In the genomic region with DNA sequence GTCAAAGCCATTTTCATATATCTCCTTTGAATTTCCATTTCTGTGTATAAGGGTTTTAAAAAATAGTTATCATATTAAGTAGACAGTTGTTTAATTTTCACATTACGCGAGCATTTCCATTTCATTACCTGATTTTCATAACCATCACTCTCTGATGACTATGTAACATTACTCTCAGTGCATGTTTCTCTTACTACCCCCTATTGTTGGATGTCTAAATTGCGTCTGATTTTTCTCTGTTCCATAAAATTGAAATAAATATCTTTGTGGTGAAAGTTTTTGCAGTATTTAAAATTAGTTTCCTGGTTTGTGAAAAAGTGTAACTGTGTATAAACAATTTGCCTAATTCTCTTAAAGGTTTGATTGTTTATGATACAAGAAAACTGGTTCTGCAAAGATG, we compare ENCODE assay signal across 13 cellular contexts.
DNase-seq lines count a peak whose midpoint lies in the region; ATAC-seq and TF ChIP-seq lines count a peak whose summit lies in the region.
"Had no signal": no experiment of that assay in that cellular context is flagged by ENCODE, and none has a peak within 500 bp of the region (broad histone marks: within the 10 kb centered on the region; RNA-seq: fewer than 3 reads in every experiment).

No MANE protein-coding gene starts in this region.

- H3K79me2 ChIP-seq in DOHH2 (ENCODE audit: control insufficient read depth, low read length) = no peaks in the 10 kb centered on the region
- H3K79me2 ChIP-seq in neural cell (replicated peaks; ENCODE audit: insufficient read depth, low read length) = no peaks in the 10 kb centered on the region

- no peak for TF ChIP-seq EP300 in neural cell (conservative IDR thresholded peaks at IDR 0.05; ENCODE audit: poor library complexity, severe bottlenecking)

- H3K9me3 ChIP-seq in DOHH2 (ENCODE audit: control insufficient read depth, insufficient read depth, low read length) = no peaks in the 10 kb centered on the region
- no peaks in the 10 kb centered on the region for H3K9me3 ChIP-seq in neural cell (ENCODE audit: low read length)
- H3K9me3 ChIP-seq in testis = no peaks in the 10 kb centered on the region

- 72 to 91% methylated on average over 3 of the region's 3 CpGs for WGBS in testis, 2 donors

- H3K4me1 ChIP-seq in DOHH2 (ENCODE audit: control insufficient read depth, low read length) = no peaks in the 10 kb centered on the region
- no peaks in the 10 kb centered on the region for H3K4me1 ChIP-seq in testis

- H3K27me3 Mint-ChIP-seq in T-helper 2 cell treated with Interferon-gamma antibody and Interleukin-4, amounts not matched to agents 5 μg/mL and 100 μg/mL, for 36 hours (ENCODE audit: low read depth) = no peaks in the 10 kb centered on the region
- H3K27me3 Mint-ChIP-seq: stimulated activated naive CD8-positive, alpha-beta T cell treated with anti-CD3 and anti-CD28 coated beads, Interleukin-15, Interleukin-2, amounts not matched to agents 100 ng/mL and 50 ng/mL, for 24 hours had no signal

- H3K27ac ChIP-seq in DOHH2 (ENCODE audit: low read depth, low read length) (no peak overlapping the region), neural cell (ENCODE audit: low read length) (no peak overlapping the region), testis (no peak overlapping the region)

- TF ChIP-seq CTCF in DOHH2 (IDR thresholded peaks at IDR 0.05; ENCODE audit: low read depth, low read length, poor library complexity, severe bottlenecking) (peak; percentile 23), astrocyte of the cerebellum (IDR thresholded peaks at IDR 0.05; ENCODE audit: low read depth, low read length, missing control alignments) (peak; percentile 9), neural cell (IDR thresholded peaks at IDR 0.05; ENCODE audit: poor library complexity, severe bottlenecking) (peak; percentile 51), testis (IDR thresholded peaks at IDR 0.05) (no peak)

- TF ChIP-seq POLR2A in testis (IDR thresholded peaks at IDR 0.05) = no peak

- H3K9me2 ChIP-seq in DOHH2 (replicated peaks; ENCODE audit: control insufficient read depth, low read length) = no peaks in the 10 kb centered on the region
- no peaks in the 10 kb centered on the region for H3K9me2 ChIP-seq in neural cell (ENCODE audit: insufficient read depth, low read length)

- ATAC-seq in HG03432 (IDR thresholded peaks at IDR 0.05; ENCODE audit: unreplicated experiment) = no peak
- ATAC-seq: activated CD4-positive, CD25-positive, alpha-beta regulatory T cell treated with anti-CD3 and anti-CD28 coated beads, Interleukin-2, amount 50 U/mL, for 24 hours; naive thymus-derived CD8-positive, alpha-beta T cell had no signal

- H3K27me3 ChIP-seq in DOHH2 (ENCODE audit: control insufficient read depth, low read length) (no peaks in the 10 kb centered on the region), neural cell (ENCODE audit: insufficient read depth, low read depth, low read length) (no peaks in the 10 kb centered on the region), testis (no peaks in the 10 kb centered on the region)

- no peak overlapping the region for H2AFZ ChIP-seq in neural cell (ENCODE audit: low read depth, low read length)

- DNase-seq in Kasumi-1 (lab: John Stamatoyannopoulos, UW) = peak; percentile 61 to 78
- DNase-seq in astrocyte of the cerebellum (ENCODE audit: low read depth) = no peak
- no peak for DNase-seq in T-helper 2 cell treated with Interferon-gamma antibody and Interleukin-4, amounts not matched to agents 5 μg/mL and 100 μg/mL, for 36 hours (ENCODE audit: low spot score)
- DNase-seq in testis = no peak
- DNase-seq: activated naive CD4-positive, alpha-beta T cell treated with Interleukin-2 at 50 U/mL for 16 hours; H7; naive thymus-derived CD8-positive, alpha-beta T cell; NCI-H146 had no signal

- H3K36me3 ChIP-seq in DOHH2 (ENCODE audit: control insufficient read depth, low read length) (no peaks in the 10 kb centered on the region), neural cell (ENCODE audit: insufficient read depth, low read length) (no peaks in the 10 kb centered on the region), testis (ENCODE audit: low read depth, missing control alignments) (no peaks in the 10 kb centered on the region)

- H4K20me1 ChIP-seq in DOHH2 (ENCODE audit: control insufficient read depth, insufficient read depth, low read depth, low read length) (no peaks in the 10 kb centered on the region), neural cell (ENCODE audit: insufficient read depth) (no peaks in the 10 kb centered on the region)

- in situ Hi-C loops in astrocyte of the cerebellum (cut with HindIII; ENCODE audit: low sequenced_read_pairs) = no loop called here

- peak; percentile 45 for TF ChIP-seq RAD21 in neural cell (conservative IDR thresholded peaks at IDR 0.05)

- H3K4me3 ChIP-seq in DOHH2 (ENCODE audit: low read length) (no peak overlapping the region), astrocyte of the cerebellum (ENCODE audit: low read depth, low read length) (no peak overlapping the region), neural cell (ENCODE audit: low read length) (no peak overlapping the region), testis (no peak overlapping the region)

- H3F3A ChIP-seq in DOHH2 (ENCODE audit: control insufficient read depth, insufficient read depth) (no peaks in the 10 kb centered on the region), neural cell (ENCODE audit: insufficient read depth, low read length, poor library complexity, severe bottlenecking) (no peaks in the 10 kb centered on the region)

- H3K4me2 ChIP-seq in DOHH2 (ENCODE audit: low read length) = no peak overlapping the region
- no peak overlapping the region for H3K4me2 ChIP-seq in neural cell (ENCODE audit: low read length)

- no peak overlapping the region for H3K9ac ChIP-seq in neural cell (ENCODE audit: low read length)

- no peak overlapping the region for H3K27ac Mint-ChIP-seq in T-helper 2 cell treated with Interferon-gamma antibody and Interleukin-4, amounts not matched to agents 5 μg/mL and 100 μg/mL, for 36 hours
- H3K27ac Mint-ChIP-seq: naive thymus-derived CD8-positive, alpha-beta T cell; stimulated activated naive CD8-positive, alpha-beta T cell treated with anti-CD3 and anti-CD28 coated beads, Interleukin-15, Interleukin-2, amounts not matched to agents 100 ng/mL and 50 ng/mL, for 24 hours had no signal

- no peaks in the 10 kb centered on the region for H3K4me1 Mint-ChIP-seq in T-helper 2 cell treated with Interferon-gamma antibody and Interleukin-4, amounts not matched to agents 5 μg/mL and 100 μg/mL, for 36 hours (ENCODE audit: low read depth)
- H3K4me1 Mint-ChIP-seq: naive thymus-derived CD8-positive, alpha-beta T cell had no signal

- H3K36me3 Mint-ChIP-seq in T-helper 2 cell treated with Interferon-gamma antibody and Interleukin-4, amounts not matched to agents 5 μg/mL and 100 μg/mL, for 36 hours (ENCODE audit: low read depth) = no peaks in the 10 kb centered on the region
- H3K36me3 Mint-ChIP-seq: naive thymus-derived CD8-positive, alpha-beta T cell had no signal

- intact Hi-C loops in testis (cut with DNase I; ENCODE audit: low total_unique reads) = no loop called here

- H3K4me3 Mint-ChIP-seq in T-helper 2 cell treated with Interferon-gamma antibody and Interleukin-4, amounts not matched to agents 5 μg/mL and 100 μg/mL, for 36 hours = no peak overlapping the region
- H3K4me3 Mint-ChIP-seq: naive thymus-derived CD8-positive, alpha-beta T cell; stimulated activated naive CD8-positive, alpha-beta T cell treated with anti-CD3 and anti-CD28 coated beads, Interleukin-15, Interleukin-2, amounts not matched to agents 100 ng/mL and 50 ng/mL, for 24 hours had no signal

- no peaks in the 10 kb centered on the region for H3K9me3 Mint-ChIP-seq in T-helper 2 cell treated with Interferon-gamma antibody and Interleukin-4, amounts not matched to agents 5 μg/mL and 100 μg/mL, for 36 hours
- H3K9me3 Mint-ChIP-seq: naive thymus-derived CD8-positive, alpha-beta T cell; stimulated activated naive CD8-positive, alpha-beta T cell treated with anti-CD3 and anti-CD28 coated beads, Interleukin-15, Interleukin-2, amounts not matched to agents 100 ng/mL and 50 ng/mL, for 24 hours had no signal

TF ChIP-seq in neural cell, 6 proteins besides CTCF, POLR2A, EP300 and RAD21:
- TF ChIP-seq POLR2AphosphoS5 (IDR thresholded peaks at IDR 0.05) (no peak), TAF1 (IDR thresholded peaks at IDR 0.05; ENCODE audit: low read depth) (no peak), SMC3 (conservative IDR thresholded peaks at IDR 0.05; ENCODE audit: poor library complexity) (peak; percentile 43)
TF ChIP-seq in neural cell: peak in this region for 1.

Comparison
In these comparisons a context has a peak if more than half of its experiments do, and no peak if none do; other contexts are left out.
1. CTCF ChIP-seq: peak in DOHH2 (single experiment), astrocyte of the cerebellum (single experiment) and neural cell (single experiment); none in testis (0 of 3).
2. DNase-seq: peak in Kasumi-1 (2 of 2); none in astrocyte of the cerebellum (single experiment), T-helper 2 cell treated with Interferon-gamma antibody and Interleukin-4, amounts not matched to agents 5 μg/mL and 100 μg/mL, for 36 hours (single experiment) and testis (single experiment).